ENCODE assay signal across 8 cellular contexts in genomic region chr4:40871695-40872250, GRCh38.
"Had no signal": no experiment of that assay in that cellular context is flagged by ENCODE, and none has a peak within 500 bp of the region (broad histone marks: within the 10 kb centered on the region; RNA-seq: fewer than 3 reads in every experiment).

No MANE protein-coding gene starts in this region.

- H3K4me3 ChIP-seq: GM12878 had no signal

- DNase-seq: GDM1, GF-D8 had no signal

- ATAC-seq: GM12878 had no signal

- FAIRE-seq: G401.6, GM12878, GM12891, GM12892, GM18507, GM19239 had no signal
